ENCODE assay signal across 28 cellular contexts in genomic region chr7:112110175-112110574, GRCh38.
"Had no signal": no experiment of that assay in that cellular context is flagged by ENCODE, and none has a peak within 500 bp of the region (broad histone marks: within the 10 kb centered on the region; RNA-seq: fewer than 3 reads in every experiment).

No MANE protein-coding gene starts in this region.

- H3K36me3 ChIP-seq: brain microvascular endothelial cell, esophagus squamous epithelium, gastroesophageal sphincter, WERI-Rb-1 had no signal

- H3K36me3 Mint-ChIP-seq: activated naive CD4-positive, alpha-beta T cell treated with anti-CD3 and anti-CD28 coated beads, Interleukin-2, amount 10 ng/mL, durations not matched to agents 7 days and 5 days; activated naive CD4-positive, alpha-beta T cell treated with anti-CD3 and anti-CD28 coated beads, Interleukin-2, amount 50 U/mL, for 72 hours; activated naive CD8-positive, alpha-beta T cell treated with anti-CD3 and anti-CD28 coated beads, Interleukin-2, amount 10 ng/mL, durations not matched to agents 7 days and 5 days had no signal

- DNase-seq: activated B cell treated with CpG ODN at 0.5 μM for 24 hours; activated CD4-positive, alpha-beta memory T cell treated with anti-CD3 and anti-CD28 coated beads, Interleukin-2, amount 10 ng/mL, durations not matched to agents 7 days and 5 days; activated CD4-positive, alpha-beta T cell treated with anti-CD3 and anti-CD28 coated beads, Interleukin-2, amount 10 ng/mL, durations not matched to agents 7 days and 5 days; activated CD4-positive, alpha-beta T cell treated with anti-CD3 and anti-CD28 coated beads, Interleukin-2, amount 50 U/mL, for 4 hours; activated CD8-positive, alpha-beta memory T cell treated with anti-CD3 and anti-CD28 coated beads, Interleukin-2, amount 50 U/mL, for 48 hours; activated gamma-delta T cell; activated naive CD4-positive, alpha-beta T cell; activated naive CD4-positive, alpha-beta T cell treated with anti-CD3 and anti-CD28 coated beads, Interleukin-2, amount 10 ng/mL, durations not matched to agents 7 days and 5 days; activated naive CD8-positive, alpha-beta T cell treated with anti-CD3 and anti-CD28 coated beads, Interleukin-2, amount 10 ng/mL, durations not matched to agents 7 days and 5 days; activated T-cell treated with anti-CD3 and anti-CD28 coated beads for 4 hours; activated T-cell treated with anti-CD3 and anti-CD28 coated beads, Interleukin-2, amount 50 U/mL, for 24 hours; activated T-cell treated with anti-CD3 and anti-CD28 coated beads, Interleukin-2, amount 50 U/mL, for 72 hours; brain microvascular endothelial cell; cortex of kidney; dermis blood vessel endothelial cell; effector CD8-positive, alpha-beta T cell; esophagus squamous epithelium; foreskin melanocyte; T-helper 1 cell; T-helper 17 cell; T1000; WERI-Rb-1 had no signal

- H3K27me3 ChIP-seq: brain microvascular endothelial cell, esophagus squamous epithelium, gastroesophageal sphincter had no signal

- ATAC-seq: activated CD4-positive, CD25-positive, alpha-beta regulatory T cell treated with anti-CD3 and anti-CD28 coated beads, Interleukin-2, amount 50 U/mL, for 24 hours; activated naive CD4-positive, alpha-beta T cell treated with anti-CD3 and anti-CD28 coated beads, Interleukin-2, amount 50 U/mL, for 72 hours; activated T-cell treated with anti-CD3 and anti-CD28 coated beads, Interleukin-2, amount 50 U/mL, for 72 hours; gastroesophageal sphincter; T-helper 17 cell had no signal

- H3K27ac ChIP-seq: brain microvascular endothelial cell, epithelial cell of prostate, esophagus squamous epithelium, gastroesophageal sphincter, WERI-Rb-1 had no signal

- H3K4me3 Mint-ChIP-seq: activated B cell treated with CpG ODN at 0.5 μM for 24 hours; activated CD4-positive, alpha-beta memory T cell treated with anti-CD3 and anti-CD28 coated beads, Interleukin-2, amount 10 ng/mL, durations not matched to agents 7 days and 5 days; activated CD4-positive, alpha-beta T cell treated with anti-CD3 and anti-CD28 coated beads, Interleukin-2, amount 10 ng/mL, durations not matched to agents 7 days and 5 days; activated naive CD4-positive, alpha-beta T cell treated with anti-CD3 and anti-CD28 coated beads, Interleukin-2, amount 10 ng/mL, durations not matched to agents 7 days and 5 days; activated naive CD8-positive, alpha-beta T cell treated with anti-CD3 and anti-CD28 coated beads, Interleukin-2, amount 10 ng/mL, durations not matched to agents 7 days and 5 days; activated T-cell treated with anti-CD3 and anti-CD28 coated beads, Interleukin-2, amount 50 U/mL, for 24 hours; activated T-cell treated with anti-CD3 and anti-CD28 coated beads, Interleukin-2, amount 50 U/mL, for 72 hours; central memory CD8-positive, alpha-beta T cell; T-helper 17 cell; T-helper 2 cell treated with Interferon-gamma antibody and Interleukin-4, amounts not matched to agents 5 μg/mL and 100 μg/mL, for 36 hours had no signal

- H3K9me3 Mint-ChIP-seq: activated B cell treated with CpG ODN at 0.5 μM for 24 hours; activated CD4-positive, alpha-beta memory T cell treated with anti-CD3 and anti-CD28 coated beads, Interleukin-2, amount 10 ng/mL, durations not matched to agents 7 days and 5 days; activated CD4-positive, alpha-beta T cell treated with anti-CD3 and anti-CD28 coated beads, Interleukin-2, amount 10 ng/mL, durations not matched to agents 7 days and 5 days; activated naive CD4-positive, alpha-beta T cell treated with anti-CD3 and anti-CD28 coated beads, Interleukin-2, amount 10 ng/mL, durations not matched to agents 7 days and 5 days; activated naive CD8-positive, alpha-beta T cell treated with anti-CD3 and anti-CD28 coated beads, Interleukin-2, amount 10 ng/mL, durations not matched to agents 7 days and 5 days; activated T-cell treated with anti-CD3 and anti-CD28 coated beads, Interleukin-2, amount 50 U/mL, for 24 hours; activated T-cell treated with anti-CD3 and anti-CD28 coated beads, Interleukin-2, amount 50 U/mL, for 72 hours; central memory CD8-positive, alpha-beta T cell; T-helper 2 cell treated with Interferon-gamma antibody and Interleukin-4, amounts not matched to agents 5 μg/mL and 100 μg/mL, for 36 hours had no signal

- H3K27me3 Mint-ChIP-seq: activated CD4-positive, alpha-beta T cell treated with anti-CD3 and anti-CD28 coated beads, Interleukin-2, amount 10 ng/mL, durations not matched to agents 7 days and 5 days; activated naive CD4-positive, alpha-beta T cell treated with anti-CD3 and anti-CD28 coated beads, Interleukin-2, amount 10 ng/mL, durations not matched to agents 7 days and 5 days had no signal

- H3K27ac Mint-ChIP-seq: activated B cell treated with CpG ODN at 0.5 μM for 24 hours; activated CD4-positive, alpha-beta memory T cell treated with anti-CD3 and anti-CD28 coated beads, Interleukin-2, amount 10 ng/mL, durations not matched to agents 7 days and 5 days; activated CD4-positive, alpha-beta T cell treated with anti-CD3 and anti-CD28 coated beads, Interleukin-2, amount 10 ng/mL, durations not matched to agents 7 days and 5 days; activated naive CD4-positive, alpha-beta T cell treated with anti-CD3 and anti-CD28 coated beads, Interleukin-2, amount 10 ng/mL, durations not matched to agents 7 days and 5 days; activated naive CD4-positive, alpha-beta T cell treated with anti-CD3 and anti-CD28 coated beads, Interleukin-2, amount 50 U/mL, for 72 hours; activated naive CD8-positive, alpha-beta T cell treated with anti-CD3 and anti-CD28 coated beads, Interleukin-2, amount 10 ng/mL, durations not matched to agents 7 days and 5 days; activated T-cell treated with anti-CD3 and anti-CD28 coated beads, Interleukin-2, amount 50 U/mL, for 24 hours; activated T-cell treated with anti-CD3 and anti-CD28 coated beads, Interleukin-2, amount 50 U/mL, for 72 hours; T-helper 17 cell; T-helper 2 cell treated with Interferon-gamma antibody and Interleukin-4, amounts not matched to agents 5 μg/mL and 100 μg/mL, for 36 hours had no signal

- H3K9me3 ChIP-seq: esophagus squamous epithelium, gastroesophageal sphincter had no signal

- H3K4me3 ChIP-seq: esophagus squamous epithelium, gastroesophageal sphincter had no signal

- H3K4me1 Mint-ChIP-seq: activated B cell treated with CpG ODN at 0.5 μM for 24 hours; activated CD4-positive, alpha-beta memory T cell treated with anti-CD3 and anti-CD28 coated beads, Interleukin-2, amount 10 ng/mL, durations not matched to agents 7 days and 5 days; activated CD4-positive, alpha-beta T cell treated with anti-CD3 and anti-CD28 coated beads, Interleukin-2, amount 10 ng/mL, durations not matched to agents 7 days and 5 days; activated naive CD4-positive, alpha-beta T cell treated with anti-CD3 and anti-CD28 coated beads, Interleukin-2, amount 10 ng/mL, durations not matched to agents 7 days and 5 days; activated naive CD8-positive, alpha-beta T cell treated with anti-CD3 and anti-CD28 coated beads, Interleukin-2, amount 10 ng/mL, durations not matched to agents 7 days and 5 days; central memory CD8-positive, alpha-beta T cell had no signal
